ENCODE assay signal across 33 cellular contexts in the genomic region with DNA sequence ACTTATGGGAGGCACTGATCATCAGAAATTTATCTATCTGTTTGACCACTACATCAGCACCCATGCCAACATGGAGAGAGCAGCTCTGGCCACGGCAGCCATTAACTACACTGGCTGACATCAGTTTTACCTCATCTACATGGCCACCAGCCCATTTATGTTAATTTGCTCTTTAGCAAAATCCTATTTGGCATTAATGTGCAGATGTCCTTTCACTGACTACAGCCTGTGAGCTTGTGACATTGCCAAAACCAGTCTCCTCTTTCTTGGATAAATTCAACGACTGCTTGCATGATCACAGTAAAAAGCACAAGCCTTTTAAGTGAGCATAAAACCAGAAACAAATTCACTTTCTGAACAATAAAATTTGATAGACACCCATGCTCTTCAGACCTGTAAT. TPM values are rescaled to one million over a fixed set of nuclear protein-coding genes. Genes with fewer than 3 reads are reported as not detected.
"Had no signal": no experiment of that assay in that cellular context is flagged by ENCODE, and none has a peak within 500 bp of the region (broad histone marks: within the 10 kb centered on the region; RNA-seq: fewer than 3 reads in every experiment).

No MANE protein-coding gene starts in this region.

- ATAC-seq: activated naive CD4-positive, alpha-beta T cell treated with anti-CD3 and anti-CD28 coated beads, Interleukin-2, amount 50 U/mL, for 72 hours; activated naive CD8-positive, alpha-beta T cell treated with anti-CD3 and anti-CD28 coated beads, Interleukin-2, amount 50 U/mL, for 24 hours; activated T-cell treated with anti-CD3 and anti-CD28 coated beads, Interleukin-2, amount 50 U/mL, for 4 hours; Panc1; Right ventricle myocardium inferior; T-cell had no signal

- H3K4me1 ChIP-seq: ascending aorta had no signal

- H3K27me3 ChIP-seq: ascending aorta, brain microvascular endothelial cell, cardiac muscle cell, MG63 had no signal

- FAIRE-seq: TTC549 had no signal

- H3K27ac Mint-ChIP-seq: activated B cell treated with CpG ODN at 0.5 μM for 24 hours; activated CD4-positive, alpha-beta memory T cell treated with anti-CD3 and anti-CD28 coated beads for 36 hours; activated CD4-positive, alpha-beta T cell treated with anti-CD3 and anti-CD28 coated beads, Interleukin-2, amount 10 ng/mL, durations not matched to agents 7 days and 5 days; activated naive CD4-positive, alpha-beta T cell treated with anti-CD3 and anti-CD28 coated beads, Interleukin-2, amount 50 U/mL, for 72 hours; activated naive CD8-positive, alpha-beta T cell treated with anti-CD3 and anti-CD28 coated beads, Interleukin-2, amount 50 U/mL, for 24 hours; T-cell had no signal

- H3K4me3 ChIP-seq: ascending aorta, cardiac muscle cell, MG63, SK-N-MC had no signal

- H3K9me3 Mint-ChIP-seq: activated B cell treated with CpG ODN at 0.5 μM for 24 hours; activated CD4-positive, alpha-beta memory T cell treated with anti-CD3 and anti-CD28 coated beads for 36 hours; activated CD4-positive, alpha-beta T cell treated with anti-CD3 and anti-CD28 coated beads, Interleukin-2, amount 10 ng/mL, durations not matched to agents 7 days and 5 days; activated naive CD4-positive, alpha-beta T cell treated with anti-CD3 and anti-CD28 coated beads, Interleukin-2, amount 50 U/mL, for 72 hours; activated naive CD8-positive, alpha-beta T cell treated with anti-CD3 and anti-CD28 coated beads, Interleukin-2, amount 50 U/mL, for 24 hours; activated T-cell treated with anti-CD3 and anti-CD28 coated beads, Interleukin-2, amount 50 U/mL, for 4 hours; T-cell had no signal

- H3K4me1 Mint-ChIP-seq: activated B cell treated with CpG ODN at 0.5 μM for 24 hours; activated CD4-positive, alpha-beta T cell treated with anti-CD3 and anti-CD28 coated beads, Interleukin-2, amount 10 ng/mL, durations not matched to agents 7 days and 5 days had no signal

- H3K27me3 Mint-ChIP-seq: activated B cell treated with CpG ODN at 0.5 μM for 24 hours; activated CD4-positive, alpha-beta memory T cell treated with anti-CD3 and anti-CD28 coated beads for 36 hours; activated CD4-positive, alpha-beta T cell treated with anti-CD3 and anti-CD28 coated beads, Interleukin-2, amount 10 ng/mL, durations not matched to agents 7 days and 5 days; activated naive CD8-positive, alpha-beta T cell treated with anti-CD3 and anti-CD28 coated beads, Interleukin-2, amount 50 U/mL, for 24 hours; T-cell had no signal

- H3K27ac ChIP-seq: ascending aorta, brain microvascular endothelial cell, cardiac muscle cell, SK-N-MC had no signal

- H3K9me3 ChIP-seq: ascending aorta, MG63 had no signal

- H3K36me3 ChIP-seq: brain microvascular endothelial cell, MG63 had no signal

- H3K36me3 Mint-ChIP-seq: activated naive CD4-positive, alpha-beta T cell treated with anti-CD3 and anti-CD28 coated beads, Interleukin-2, amount 50 U/mL, for 72 hours had no signal

- H3K4me3 Mint-ChIP-seq: activated B cell treated with CpG ODN at 0.5 μM for 24 hours; activated CD4-positive, alpha-beta memory T cell treated with anti-CD3 and anti-CD28 coated beads for 36 hours; activated CD4-positive, alpha-beta T cell treated with anti-CD3 and anti-CD28 coated beads, Interleukin-2, amount 10 ng/mL, durations not matched to agents 7 days and 5 days; activated naive CD8-positive, alpha-beta T cell treated with anti-CD3 and anti-CD28 coated beads, Interleukin-2, amount 50 U/mL, for 24 hours; activated T-cell treated with anti-CD3 and anti-CD28 coated beads, Interleukin-2, amount 50 U/mL, for 4 hours; T-cell had no signal

- DNase-seq: activated B cell treated with CpG ODN at 0.5 μM for 24 hours; activated CD4-positive, alpha-beta memory T cell treated with anti-CD3 and anti-CD28 coated beads for 36 hours; activated CD4-positive, alpha-beta T cell treated with anti-CD3 and anti-CD28 coated beads for 1 hour; activated CD4-positive, alpha-beta T cell treated with anti-CD3 and anti-CD28 coated beads, Interleukin-2, amount 10 ng/mL, durations not matched to agents 7 days and 5 days; activated CD8-positive, alpha-beta memory T cell treated with anti-CD3 and anti-CD28 coated beads for 24 hours; activated effector memory CD4-positive, alpha-beta T cell treated with anti-CD3 and anti-CD28 coated beads, Interleukin-2, amount 50 U/mL, for 16 hours; activated naive CD4-positive, alpha-beta T cell treated with Interleukin-2 at 50 U/mL for 16 hours; activated naive CD8-positive, alpha-beta T cell treated with anti-CD3 and anti-CD28 coated beads, Interleukin-2, amount 50 U/mL, for 24 hours; activated T-cell treated with anti-CD3 and anti-CD28 coated beads, Interleukin-2, amount 50 U/mL, for 4 hours; amniotic stem cell; brain microvascular endothelial cell; MG63; MV-4-11; NCI-H1092 treated with DMSO at 0.1 percent for 48 hours; NCI-H1417 treated with DMSO at 0.1 percent for 48 hours; NCI-H1694 treated with DMSO at 0.1 percent for 48 hours; NCI-H2029 treated with DMSO at 0.1 percent for 48 hours; NCI-H345; NCI-H510A treated with DMSO at 0.1 percent for 48 hours; NCI-H69; NK-92 treated with Interleukin-12 subunit alpha and Interleukin-12 subunit beta, amount 100 ng/mL, for 24 hours; OCI-M1; RPMI8226; T-cell; T-helper 2 cell; T1000 had no signal

RNA-seq across cellular contexts. Expression of a gene that starts 47.5 kb away (rescaled TPM):
- total RNA-seq: ascending aorta, Right ventricle myocardium inferior had no signal
- polyA plus RNA-seq: cardiac muscle cell had no signal
